ENCODE assay signal across 11 cellular contexts in genomic region chr6:41966961-41967311, GRCh38. TPM values are rescaled to one million over a fixed set of nuclear protein-coding genes. Genes with fewer than 3 reads are reported as not detected.
DNase-seq lines count a peak whose midpoint lies in the region; ATAC-seq, FAIRE-seq and TF ChIP-seq lines count a peak whose summit lies in the region.
"Had no signal": no experiment of that assay in that cellular context is flagged by ENCODE, and none has a peak within 500 bp of the region (broad histone marks: within the 10 kb centered on the region; RNA-seq: fewer than 3 reads in every experiment).

No MANE protein-coding gene starts in this region.

- in situ Hi-C loops in ACHN (cut with HindIII; ENCODE audit: low pct_ligation_motif_present, low pct_unique_long_range_greater_than_20kb, low sequenced_read_pairs): no loop called here
- in situ Hi-C loops in HAP-1 (cut with MboI; ENCODE audit: low sequenced_read_pairs): no loop called here

- no peak overlapping the region for H2AFZ ChIP-seq in keratinocyte (ENCODE audit: control insufficient read depth, low read length)

- H3K4me1 ChIP-seq in HAP-1 (peaks cover 39% of the 10 kb centered on the region), keratinocyte (ENCODE audit: control insufficient read depth, extremely low read depth, insufficient read depth, low read length) (peaks cover 19% of the 10 kb centered on the region)

- no peak for TF ChIP-seq CTCF in keratinocyte (optimal IDR thresholded peaks at IDR 0.05 in 1 of 3, IDR thresholded peaks at IDR 0.05 in 1 of 3, conservative IDR thresholded peaks at IDR 0.05 in 1 of 3; ENCODE audit: extremely low read depth in 1 of 3, insufficient read depth in 2 of 3, low read length in 3 of 3)

- no peaks in the 10 kb centered on the region for H3K9me3 ChIP-seq in HAP-1
- no peaks in the 10 kb centered on the region for H3K9me3 ChIP-seq in keratinocyte (ENCODE audit: control insufficient read depth, low read depth, low read length)

- dilution Hi-C loops in keratinocyte (cut with MboI; ENCODE audit: extremely low pct_ligation_motif_present, low sequenced_read_pairs): no loop called here

- no peaks in the 10 kb centered on the region for H3K36me3 ChIP-seq in HAP-1 (replicated peaks)
- no peaks in the 10 kb centered on the region for H3K36me3 ChIP-seq in keratinocyte (ENCODE audit: control insufficient read depth in 2 of 2, extremely low read depth in 1 of 2, insufficient read depth in 2 of 2, low read length in 2 of 2)

- H4K20me1 ChIP-seq in keratinocyte (ENCODE audit: control insufficient read depth, extremely low read depth, insufficient read depth, low read length): no peaks in the 10 kb centered on the region

- no peaks in the 10 kb centered on the region for H3K9me3 Mint-ChIP-seq in activated T-helper 17 cell treated with anti-CD3 and anti-CD28 coated beads, Interleukin-2, amount 50 U/mL, for 72 hours

- H3K4me2 ChIP-seq in keratinocyte (ENCODE audit: control insufficient read depth, extremely low read depth, insufficient read depth, low read depth, low read length): peak overlapping the region; percentile 36

- H3K79me2 ChIP-seq in keratinocyte (ENCODE audit: control insufficient read depth, insufficient read depth, low read length): no peaks in the 10 kb centered on the region

- peak overlapping the region; percentile 36 for H3K4me3 Mint-ChIP-seq in activated T-helper 17 cell treated with anti-CD3 and anti-CD28 coated beads, Interleukin-2, amount 50 U/mL, for 72 hours

- H3K9ac ChIP-seq in keratinocyte (ENCODE audit: control insufficient read depth, extremely low read depth, insufficient read depth, low read length): no peak overlapping the region

- DNase-seq in ACHN (peak; percentile 89), HAP-1 (ENCODE audit: low spot score in 2 of 2) (peak; percentile 79 to 92), keratinocyte (ENCODE audit: low read depth, low spot score) (peak; percentile 42)
- DNase-seq in stimulated activated CD4-positive, alpha-beta T cell treated with anti-CD3 and anti-CD28 coated beads, Interleukin-4, amount 100 ng/mL, for 24 hours: no peak
- DNase-seq: activated gamma-delta T cell treated with Interleukin-2 at 50 U/mL for 16 hours, DMS79 had no signal

- peaks cover 17% of the 10 kb centered on the region for H3K36me3 Mint-ChIP-seq in activated T-helper 17 cell treated with anti-CD3 and anti-CD28 coated beads, Interleukin-2, amount 50 U/mL, for 72 hours (ENCODE audit: low read depth)

- H3K4me1 Mint-ChIP-seq in activated T-helper 17 cell treated with anti-CD3 and anti-CD28 coated beads, Interleukin-2, amount 50 U/mL, for 72 hours: peaks cover 38% of the 10 kb centered on the region

- ATAC-seq in activated T-helper 17 cell treated with anti-CD3 and anti-CD28 coated beads, Interleukin-2, amount 50 U/mL, for 72 hours (replicated peaks): peak; percentile 32
- ATAC-seq in HG02610 (IDR thresholded peaks at IDR 0.05; ENCODE audit: unreplicated experiment) (no peak), GM18861 (IDR thresholded peaks at IDR 0.05; ENCODE audit: unreplicated experiment) (no peak), GM21423 (IDR thresholded peaks at IDR 0.05; ENCODE audit: unreplicated experiment) (no peak)

- H3K9me1 ChIP-seq in keratinocyte (ENCODE audit: control insufficient read depth, extremely low read depth, insufficient read depth, low read length): no peaks in the 10 kb centered on the region

- no peak for FAIRE-seq in keratinocyte (lab: Jason Lieb, UNC)
- FAIRE-seq: GM19239 had no signal

- H3K4me3 ChIP-seq in HAP-1: no peak overlapping the region
- H3K4me3 ChIP-seq in keratinocyte (ENCODE audit: control insufficient read depth in 2 of 3, extremely low read depth in 1 of 3, insufficient read depth in 2 of 3, low read depth in 1 of 3, low read length in 3 of 3): peak overlapping the region in 1 of 3 experiments; percentile 28

- H3K27ac ChIP-seq in keratinocyte (ENCODE audit: control insufficient read depth, insufficient read depth, low read length): peak overlapping the region; percentile 47

- no peaks in the 10 kb centered on the region for H3K27me3 Mint-ChIP-seq in activated T-helper 17 cell treated with anti-CD3 and anti-CD28 coated beads, Interleukin-2, amount 50 U/mL, for 72 hours

- H3K27ac Mint-ChIP-seq in activated T-helper 17 cell treated with anti-CD3 and anti-CD28 coated beads, Interleukin-2, amount 50 U/mL, for 72 hours: peak overlapping the region; percentile 55

- H3K27me3 ChIP-seq in HAP-1 (ENCODE audit: low read depth) (no peaks in the 10 kb centered on the region), keratinocyte (ENCODE audit: control insufficient read depth, extremely low read depth, insufficient read depth, low read length) (no peaks in the 10 kb centered on the region)

RNA-seq across cellular contexts. Expression of gene CCND3, which starts 25.3 kb away (rescaled TPM):
- 100 to 1,000 TPM; 297 to 332 TPM for total RNA-seq in activated T-helper 17 cell treated with anti-CD3 and anti-CD28 coated beads, Interleukin-2, amount 50 U/mL, for 72 hours
- 37.3 to 58.9 TPM (median 37.4 TPM) in 3 replicates for polyA plus RNA-seq in keratinocyte
- 2.1 TPM for polyA plus RNA-seq in keratinocyte (2011; ENCODE audit: low read depth)
- polyA plus RNA-seq in keratinocyte (2011; cell fraction: cytosol; rRNA removed): 34.4 and 52.8 TPM in 2 replicates
- polyA plus RNA-seq in keratinocyte (2011; cell fraction: nucleus; rRNA removed): 31.4 and 32.6 TPM in 2 replicates
- polyA plus RNA-seq in keratinocyte (2012; ENCODE audit: low replicate concordance): 20.7 and 62.5 TPM in 2 replicates
- 29.1 to 65.9 TPM (median 39.1 TPM) in 3 replicates for polyA minus RNA-seq in keratinocyte
- 76.7 TPM for polyA minus RNA-seq in keratinocyte (2011; cell fraction: cytosol; rRNA and poly(A)+ RNA removed)
- polyA minus RNA-seq in keratinocyte (2011; cell fraction: nucleus; rRNA and poly(A)+ RNA removed): 16.4 and 18.1 TPM in 2 replicates

RNA-seq across cellular contexts. Expression of gene BYSL, which starts 45.6 kb away (rescaled TPM):
- 10 to 100 TPM; 23.3 to 53.1 TPM for total RNA-seq in activated T-helper 17 cell treated with anti-CD3 and anti-CD28 coated beads, Interleukin-2, amount 50 U/mL, for 72 hours
- polyA plus RNA-seq in keratinocyte: 34.3 to 39.2 TPM (median 34.5 TPM) in 3 replicates
- 38.2 TPM for polyA plus RNA-seq in keratinocyte (2011; ENCODE audit: low read depth)
- polyA plus RNA-seq in keratinocyte (2011; cell fraction: cytosol; rRNA removed): 31.3 and 32.8 TPM in 2 replicates
- 36.9 and 43.6 TPM in 2 replicates for polyA plus RNA-seq in keratinocyte (2011; cell fraction: nucleus; rRNA removed)
- 27.9 and 36.3 TPM in 2 replicates for polyA plus RNA-seq in keratinocyte (2012; ENCODE audit: low replicate concordance)
- polyA minus RNA-seq in keratinocyte: 29.8 to 54.3 TPM (median 30.2 TPM) in 3 replicates
- 23.2 TPM for polyA minus RNA-seq in keratinocyte (2011; cell fraction: cytosol; rRNA and poly(A)+ RNA removed)
- polyA minus RNA-seq in keratinocyte (2011; cell fraction: nucleus; rRNA and poly(A)+ RNA removed): 15.5 and 20.5 TPM in 2 replicates

RNA-seq across cellular contexts. Expression of gene MED20, which starts 46.0 kb away (rescaled TPM):
- total RNA-seq in activated T-helper 17 cell treated with anti-CD3 and anti-CD28 coated beads, Interleukin-2, amount 50 U/mL, for 72 hours: 10 to 100 TPM; 20.5 to 22.6 TPM
- 34.0 to 37.5 TPM (median 34.8 TPM) in 3 replicates for polyA plus RNA-seq in keratinocyte
- polyA plus RNA-seq in keratinocyte (2011; ENCODE audit: low read depth): 6.9 TPM
- polyA plus RNA-seq in keratinocyte (2011; cell fraction: cytosol; rRNA removed): 29.3 and 45.5 TPM in 2 replicates
- 39.8 and 44.8 TPM in 2 replicates for polyA plus RNA-seq in keratinocyte (2011; cell fraction: nucleus; rRNA removed)
- polyA plus RNA-seq in keratinocyte (2012; ENCODE audit: low replicate concordance): 17.0 and 28.1 TPM in 2 replicates
- polyA minus RNA-seq in keratinocyte: 42.2 to 43.7 TPM (median 42.3 TPM) in 3 replicates
- polyA minus RNA-seq in keratinocyte (2011; cell fraction: cytosol; rRNA and poly(A)+ RNA removed): 26.7 TPM
- 17.5 and 31.7 TPM in 2 replicates for polyA minus RNA-seq in keratinocyte (2011; cell fraction: nucleus; rRNA and poly(A)+ RNA removed)
